Comparison of ENCODE assay signal across 25 cellular contexts in genomic region chr5:140023611-140024191, GRCh38. TPM values are rescaled to one million over a fixed set of nuclear protein-coding genes. Genes with fewer than 3 reads are reported as not detected.
A peak's percentile ranks its signal among the peaks of the same experiment; 100 is the strongest.
DNase-seq lines count a peak whose midpoint lies in the region; FAIRE-seq and TF ChIP-seq lines count a peak whose summit lies in the region.
"Had no signal": no experiment of that assay in that cellular context is flagged by ENCODE, and none has a peak within 500 bp of the region (broad histone marks: within the 10 kb centered on the region; RNA-seq: fewer than 3 reads in every experiment).

No MANE protein-coding gene starts in this region.

- H3K4me1 ChIP-seq in kidney (ENCODE audit: control insufficient read depth in 1 of 2, insufficient read depth in 1 of 2, low read depth in 1 of 2, low read length in 2 of 2), result peaks cover 0 to 2% of the 10 kb centered on the region in 2 donors
- no peaks in the 10 kb centered on the region for H3K4me1 ChIP-seq in prostate gland (replicated peaks)
- H3K4me1 ChIP-seq: BLaER1, Peyer's patch had no signal

- no peak overlapping the region for H3K4me3 Mint-ChIP-seq in osteocyte (ENCODE audit: unreplicated experiment)
- H3K4me3 Mint-ChIP-seq: CD4-positive, alpha-beta T cell; H9; T-cell had no signal

- H3K27me3 ChIP-seq in prostate gland (replicated peaks; ENCODE audit: insufficient read depth), result no peaks in the 10 kb centered on the region
- H3K27me3 ChIP-seq: BLaER1, Peyer's patch had no signal

- TF ChIP-seq POLR2A in prostate gland (IDR thresholded peaks at IDR 0.05), result no peak

- H3K9me3 Mint-ChIP-seq in osteocyte (ENCODE audit: unreplicated experiment), result no peaks in the 10 kb centered on the region
- H3K9me3 Mint-ChIP-seq: CD4-positive, alpha-beta T cell; H9; T-cell had no signal

- intact Hi-C loops in kidney (cut with DNase I), result no loop called here
- intact Hi-C loops in prostate gland (cut with DNase I), result no loop called here

- H3K27ac ChIP-seq in kidney (ENCODE audit: low read depth in 2 of 2, low read length in 2 of 2), result no peak overlapping the region
- H3K27ac ChIP-seq in prostate gland, result no peak overlapping the region
- H3K27ac ChIP-seq: 22Rv1, BLaER1, HL-60, KMS-11, Peyer's patch had no signal

- H3K9me3 ChIP-seq in kidney (ENCODE audit: control insufficient read depth in 1 of 2, low read length in 2 of 2), result no peaks in the 10 kb centered on the region
- no peaks in the 10 kb centered on the region for H3K9me3 ChIP-seq in prostate gland
- H3K9me3 ChIP-seq: BLaER1, Peyer's patch had no signal

- H3K9ac ChIP-seq in kidney (ENCODE audit: low read length in 2 of 2), result no peak overlapping the region
- H3K9ac ChIP-seq: BLaER1, KMS-11 had no signal

- TF ChIP-seq CTCF in D721Med (IDR thresholded peaks at IDR 0.05; ENCODE audit: insufficient read depth, missing control alignments) (no peak), osteocyte (IDR thresholded peaks at IDR 0.05) (no peak), kidney (IDR thresholded peaks at IDR 0.05; ENCODE audit: borderline replicate concordance, extremely low read depth, insufficient read depth) (no peak), prostate gland (IDR thresholded peaks at IDR 0.05) (no peak)

- FAIRE-seq in D721Med (lab: Jason Lieb, UNC) (peak; percentile 72), kidney (lab: Jason Lieb, UNC) (no peak)

- H3K4me3 ChIP-seq in kidney (ENCODE audit: low read length in 2 of 2) (no peak overlapping the region), prostate gland (no peak overlapping the region)
- H3K4me3 ChIP-seq: BLaER1, Peyer's patch had no signal

- no peaks in the 10 kb centered on the region for H3K36me3 Mint-ChIP-seq in osteocyte (ENCODE audit: unreplicated experiment)
- H3K36me3 Mint-ChIP-seq: T-cell had no signal

- DNase-seq in D721Med (ENCODE audit: insufficient read length, low spot score), result no peak
- peak; percentile 39 for DNase-seq in NCI-H1694 (lab: John Stamatoyannopoulos, UW)
- DNase-seq in NCI-H82 (lab: John Stamatoyannopoulos, UW), result peak; percentile 96
- DNase-seq in cerebellum (ENCODE audit: low spot score), result peak; percentile 71
- DNase-seq in NCI-H187 treated with DMSO at 0.1 percent for 48 hours (lab: John Stamatoyannopoulos, UW), result no peak
- DNase-seq in osteocyte (ENCODE audit: extremely low spot score, unreplicated experiment), result no peak
- DNase-seq in kidney, result no peak
- DNase-seq in prostate gland (ENCODE audit: low spot score), result no peak
- DNase-seq: ACHN; CD4-positive, alpha-beta T cell; COR-L47; DMS153; GF-D8; H9; NCI-H1092 treated with DMSO at 0.1 percent for 48 hours; NCI-H146; NCI-H2081 treated with DMSO at 0.1 percent for 48 hours; NCI-H748 treated with DMSO at 0.1 percent for 48 hours; Peyer's patch; T-cell had no signal

- H3K27me3 Mint-ChIP-seq in osteocyte (ENCODE audit: unreplicated experiment), result peaks cover 23% of the 10 kb centered on the region

- H3K27ac Mint-ChIP-seq in osteocyte (ENCODE audit: unreplicated experiment), result no peak overlapping the region
- H3K27ac Mint-ChIP-seq: CD4-positive, alpha-beta T cell; H9; T-cell had no signal

- 97% methylated on average over 6 of the region's 6 CpGs for WGBS in prostate gland

- H3K36me3 ChIP-seq in kidney (ENCODE audit: control insufficient read depth in 1 of 2, insufficient read depth in 2 of 2, low read length in 2 of 2) (no peaks in the 10 kb centered on the region), prostate gland (no peaks in the 10 kb centered on the region)
- H3K36me3 ChIP-seq: BLaER1, Peyer's patch had no signal

- H3K4me1 Mint-ChIP-seq in osteocyte (ENCODE audit: unreplicated experiment), result no peaks in the 10 kb centered on the region
- H3K4me1 Mint-ChIP-seq: H9, T-cell had no signal

RNA-seq across cellular contexts. Expression of gene NRG2, which starts 19.4 kb away (rescaled TPM):
- 5.1 TPM for total RNA-seq in cerebellum
- total RNA-seq in osteocyte, result 0.86 and 1.5 TPM in 2 replicates
- total RNA-seq in kidney, result 1.9 TPM
- polyA plus RNA-seq in kidney (ENCODE audit: insufficient read depth, low read depth, low replicate concordance), result 4.6 TPM
- 10 to 100 TPM in 1 of 2 donors, 1 to 10 TPM in 1; 6.6 to 11.1 TPM for total RNA-seq in prostate gland
- total RNA-seq: H9, HT-29 had no signal

Comparison
In these comparisons a context has a peak if more than half of its experiments do, and no peak if none do; other contexts are left out.
1. DNase-seq: peak in NCI-H1694 (single experiment), NCI-H82 (single experiment) and cerebellum (single experiment); none in D721Med (single experiment), NCI-H187 treated with DMSO at 0.1 percent for 48 hours (single experiment), osteocyte (single experiment), kidney (single experiment) and prostate gland (single experiment).